Comparison of ENCODE assay signal across 8 cellular contexts in the genomic region with DNA sequence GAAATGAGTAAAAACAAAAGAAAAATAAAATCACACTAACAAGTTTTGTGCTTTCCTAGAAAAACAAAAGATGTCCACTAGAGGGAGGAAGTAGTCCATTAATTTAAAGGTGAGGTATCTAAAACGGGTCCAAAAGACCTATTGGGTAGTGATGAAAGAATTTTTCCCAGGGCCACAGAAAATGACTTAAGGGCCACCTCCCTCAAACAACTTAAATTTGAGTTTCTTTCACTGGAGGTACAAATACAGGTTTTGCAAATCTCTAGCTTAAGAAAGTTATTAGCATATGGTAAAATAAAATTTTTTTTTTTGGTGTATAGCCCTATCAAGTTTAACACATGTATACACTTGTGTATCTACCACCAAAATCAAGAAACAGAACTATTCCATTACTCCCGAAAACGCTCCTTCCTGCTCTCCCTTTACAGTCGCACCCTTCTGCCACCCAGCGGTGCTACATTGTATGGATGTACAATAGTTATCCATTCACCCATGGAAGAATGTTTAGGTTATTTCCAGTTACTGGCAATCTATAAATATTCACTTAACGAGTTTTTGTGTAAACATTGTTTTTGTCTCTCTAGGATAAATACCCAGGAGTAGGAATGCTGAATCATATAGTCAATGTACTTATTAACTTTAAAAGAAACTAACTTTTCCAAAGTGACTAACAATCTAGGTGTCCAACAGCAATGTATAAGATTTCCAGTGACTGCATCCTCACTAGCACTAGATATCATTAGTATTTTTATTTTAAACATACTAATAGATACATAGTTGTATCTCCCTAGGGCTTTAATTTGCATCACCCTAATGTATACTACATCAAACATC. TPM values are rescaled to one million over a fixed set of nuclear protein-coding genes. Genes with fewer than 3 reads are reported as not detected.
DNase-seq lines count a peak whose midpoint lies in the region; ATAC-seq and TF ChIP-seq lines count a peak whose summit lies in the region.

No MANE protein-coding gene starts in this region.

- H3K4me3 ChIP-seq in SK-N-SH (ENCODE audit: low read depth in 2 of 2, low read length in 1 of 2), result no peak overlapping the region; a peak in 1 of 4 replicates

- no peak overlapping the region for H3K27ac ChIP-seq in CD4-positive, alpha-beta T cell (ENCODE audit: low read depth, low read length)
- no peak overlapping the region for H3K27ac ChIP-seq in SK-N-SH (ENCODE audit: low read depth in 2 of 2, low read length in 1 of 2)

- TF ChIP-seq RAD21 in SK-N-SH (IDR thresholded peaks at IDR 0.05; ENCODE audit: low read length), result peak; percentile 73

- H4K20me1 ChIP-seq in SK-N-SH (ENCODE audit: insufficient read depth), result no peaks in the 10 kb centered on the region

- no peak overlapping the region for H3K4me3 Mint-ChIP-seq in CD4-positive, alpha-beta T cell

- no peaks in the 10 kb centered on the region; a peak in 1 of 4 replicates for H3K4me1 ChIP-seq in SK-N-SH (ENCODE audit: control insufficient read depth in 1 of 2, insufficient read depth in 2 of 2, low read depth in 1 of 2, low read length in 1 of 2)

- WGBS in SK-N-SH (ENCODE audit: low lambda C conversion rate), result 61% methylated on average over 6 of the region's 6 CpGs

- TF ChIP-seq CTCF in CD4-positive, alpha-beta T cell (IDR thresholded peaks at IDR 0.05), result peak; percentile 72
- TF ChIP-seq CTCF in SK-N-SH (IDR thresholded peaks at IDR 0.05), result peak; percentile 76

- H3K79me2 ChIP-seq in SK-N-SH (ENCODE audit: insufficient read depth), result peaks cover 30% of the 10 kb centered on the region; the same call in 1 of the 2 replicates

- no peaks in the 10 kb centered on the region for H3K9me3 Mint-ChIP-seq in CD4-positive, alpha-beta T cell

- no peaks in the 10 kb centered on the region for H3K9me3 ChIP-seq in CD4-positive, alpha-beta T cell (ENCODE audit: control insufficient read depth, low read length)
- no peaks in the 10 kb centered on the region for H3K9me3 ChIP-seq in SK-N-SH

- H3K4me2 ChIP-seq in SK-N-SH, result no peak overlapping the region

- intact Hi-C loops in CD4-positive, alpha-beta T cell (cut with DNase I, micrococcal nuclease), result loop anchor here (5.0 kb wide), 2 partner anchors 284 to 979 kb away; no protein-coding TSS in a partner anchor

- no peak for TF ChIP-seq EP300 in SK-N-SH (IDR thresholded peaks at IDR 0.05; ENCODE audit: borderline replicate concordance in 1 of 2, low read depth in 1 of 2, low read length in 1 of 2)

- DNase-seq in CD4-positive, alpha-beta T cell, result no peak
- peak; percentile 41 for DNase-seq in SK-N-SH
- peak; percentile 57 for DNase-seq in foreskin melanocyte
- DNase-seq in stromal cell of bone marrow (ENCODE audit: low read depth), result peak; percentile 36
- no peak for DNase-seq in cerebellar nuclear complex (lab: John Stamatoyannopoulos, UW)

- no peaks in the 10 kb centered on the region for H3K36me3 ChIP-seq in SK-N-SH (replicated peaks in 1 of 2; ENCODE audit: control insufficient read depth in 1 of 2, insufficient read depth in 2 of 2, low read length in 1 of 2)

- H2AFZ ChIP-seq in SK-N-SH (ENCODE audit: low read depth), result no peak overlapping the region

- no peak for ATAC-seq in CD4-positive, alpha-beta T cell (ENCODE audit: poor library complexity)
- ATAC-seq in GM18498 (IDR thresholded peaks at IDR 0.05; ENCODE audit: unreplicated experiment) (peak; percentile 74), HG03139 (IDR thresholded peaks at IDR 0.05; ENCODE audit: unreplicated experiment) (peak; percentile 57), GM19455 (IDR thresholded peaks at IDR 0.05; ENCODE audit: unreplicated experiment) (no peak)

- no peaks in the 10 kb centered on the region for H3K36me3 Mint-ChIP-seq in CD4-positive, alpha-beta T cell (ENCODE audit: low read depth)

- H3K27me3 ChIP-seq in CD4-positive, alpha-beta T cell (ENCODE audit: control insufficient read depth, insufficient read depth, low read length), result no peaks in the 10 kb centered on the region
- H3K27me3 ChIP-seq in SK-N-SH (ENCODE audit: insufficient read depth), result no peaks in the 10 kb centered on the region

- H3K27ac Mint-ChIP-seq in CD4-positive, alpha-beta T cell, result no peak overlapping the region

- H3K4me1 Mint-ChIP-seq in CD4-positive, alpha-beta T cell (ENCODE audit: low read depth), result peaks cover 4% of the 10 kb centered on the region

- POLR2A ChIA-PET in CD4-positive, alpha-beta T cell (lab: Charles Lee), result no interaction called here
- POLR2A ChIA-PET in SK-N-SH (lab: Yijun Ruan, JAX), result no interaction called here

- no peaks in the 10 kb centered on the region for H3K9me2 ChIP-seq in SK-N-SH

- no peaks in the 10 kb centered on the region for H3F3A ChIP-seq in SK-N-SH (replicated peaks; ENCODE audit: insufficient read depth)

- CTCF ChIA-PET in CD4-positive, alpha-beta T cell (lab: Charles Lee), result no interaction called here
- CTCF ChIA-PET in SK-N-SH (lab: Yijun Ruan, JAX), result interaction anchor here (0.7 to 3.6 kb wide), 18 partner anchors 8 to 1262 kb away, joined by 3 to 26 read pairs (median 4); partner anchors contain the start of genes DEPDC1B, ERCC8 and NDUFAF2

- H3K27me3 Mint-ChIP-seq in CD4-positive, alpha-beta T cell, result no peaks in the 10 kb centered on the region

- H3K9ac ChIP-seq in SK-N-SH, result no peak overlapping the region

TF ChIP-seq in SK-N-SH, 30 proteins besides CTCF, POLR2A, EP300 and RAD21:
- TF ChIP-seq SMC3 (IDR thresholded peaks at IDR 0.05; ENCODE audit: low read depth, low read length) (peak; percentile 43), NRF1 (IDR thresholded peaks at IDR 0.05; ENCODE audit: low read depth, low read length) (no peak)

RNA-seq across cellular contexts. Expression of gene DEPDC1B, which starts 21.9 kb away (rescaled TPM):
- under 1 TPM; 0.39 to 0.60 TPM for total RNA-seq in CD4-positive, alpha-beta T cell
- 4.2 and 4.7 TPM in 2 replicates for polyA plus RNA-seq in SK-N-SH (2012; rRNA removed)
- polyA plus RNA-seq in SK-N-SH (2012; cell fraction: cytosol; rRNA removed), result 4.7 and 5.1 TPM in 2 replicates
- 2.4 and 3.7 TPM in 2 replicates for polyA plus RNA-seq in SK-N-SH (2012; cell fraction: nucleus; rRNA removed)

Comparison
In these comparisons a context has a peak if more than half of its experiments do, and no peak if none do; other contexts are left out.
1. ATAC-seq: peak in GM18498 (single experiment) and HG03139 (single experiment); none in CD4-positive, alpha-beta T cell (single experiment) and GM19455 (single experiment).
2. DNase-seq: peak in SK-N-SH (single experiment), foreskin melanocyte (single experiment) and stromal cell of bone marrow (single experiment); none in CD4-positive, alpha-beta T cell (0 of 10) and cerebellar nuclear complex (0 of 2).